ENCODE assay signal across 16 cellular contexts in genomic region chr10:26524161-26524831, GRCh38.
DNase-seq lines count a peak whose midpoint lies in the region; ATAC-seq lines count a peak whose summit lies in the region.
"Had no signal": no experiment of that assay in that cellular context is flagged by ENCODE, and none has a peak within 500 bp of the region (broad histone marks: within the 10 kb centered on the region; RNA-seq: fewer than 3 reads in every experiment).

No MANE protein-coding gene starts in this region.

- no peaks in the 10 kb centered on the region; the same call in 1 of the 2 replicates for H3K9me3 ChIP-seq in HUES48 (ENCODE audit: control insufficient read depth, insufficient read depth, low read length)
- no peaks in the 10 kb centered on the region for H3K9me3 ChIP-seq in trophoblast cell (ENCODE audit: insufficient read depth, low read depth, low read length)
- H3K9me3 ChIP-seq: vagina had no signal

- no peak overlapping the region for H2AFZ ChIP-seq in trophoblast cell (ENCODE audit: insufficient read depth, low read length, poor library complexity)

- no peak overlapping the region for H3K4me3 Mint-ChIP-seq in activated CD4-positive, alpha-beta T cell treated with anti-CD3 and anti-CD28 coated beads, Interleukin-2, amount 10 ng/mL, durations not matched to agents 24 days and 14 days
- H3K4me3 Mint-ChIP-seq in dendritic cell treated with granulocyte-macrophage colony-stimulating factor and Interleukin-4, amounts not matched to agents 40 ng/mL and 50 ng/mL, for 4 days, result no peak overlapping the region
- H3K4me3 Mint-ChIP-seq: activated naive CD4-positive, alpha-beta T cell treated with anti-CD3 and anti-CD28 coated beads, Interleukin-2, amount 10 ng/mL, durations not matched to agents 7 days and 5 days had no signal

- H4K91ac ChIP-seq in trophoblast cell (ENCODE audit: low read depth, low read length), result peak overlapping the region; percentile 89

- peak overlapping the region; percentile 88 for H3K4ac ChIP-seq in trophoblast cell (ENCODE audit: low read depth, low read length)

- peaks cover 10% of the 10 kb centered on the region for H3K79me1 ChIP-seq in trophoblast cell (ENCODE audit: low read length)

- no peak for DNase-seq in activated CD4-positive, alpha-beta T cell treated with anti-CD3 and anti-CD28 coated beads, Interleukin-2, amount 10 ng/mL, durations not matched to agents 24 days and 14 days
- DNase-seq in activated CD4-positive, alpha-beta T cell treated with anti-CD3 and anti-CD28 coated beads for 48 hours, result no peak
- DNase-seq in trophoblast cell (peak in 1 of 2 donors; percentile 71), pons (ENCODE audit: low spot score) (no peak), Right ventricle myocardium superior (no peak)
- DNase-seq: activated naive CD4-positive, alpha-beta T cell treated with anti-CD3 and anti-CD28 coated beads, Interleukin-2, amount 10 ng/mL, durations not matched to agents 7 days and 5 days; effector CD8-positive, alpha-beta T cell; GF-D8; NCI-H2107; stimulated activated CD4-positive, alpha-beta T cell treated with anti-CD3 and anti-CD28 coated beads, Interleukin-12 subunit alpha, Interleukin-12 subunit beta, amount 100 ng/mL, for 4 hours had no signal

- peaks cover 64% of the 10 kb centered on the region for H3K36me3 Mint-ChIP-seq in activated CD4-positive, alpha-beta T cell treated with anti-CD3 and anti-CD28 coated beads, Interleukin-2, amount 10 ng/mL, durations not matched to agents 24 days and 14 days (ENCODE audit: low read depth)
- H3K36me3 Mint-ChIP-seq in dendritic cell treated with granulocyte-macrophage colony-stimulating factor and Interleukin-4, amounts not matched to agents 40 ng/mL and 50 ng/mL, for 4 days (ENCODE audit: low read depth), result peaks cover 90% of the 10 kb centered on the region

- H3K27ac Mint-ChIP-seq in activated CD4-positive, alpha-beta T cell treated with anti-CD3 and anti-CD28 coated beads, Interleukin-2, amount 10 ng/mL, durations not matched to agents 24 days and 14 days, result peak overlapping the region; percentile 28
- peak overlapping the region; percentile 65 for H3K27ac Mint-ChIP-seq in dendritic cell treated with granulocyte-macrophage colony-stimulating factor and Interleukin-4, amounts not matched to agents 40 ng/mL and 50 ng/mL, for 4 days
- H3K27ac Mint-ChIP-seq: activated naive CD4-positive, alpha-beta T cell treated with anti-CD3 and anti-CD28 coated beads, Interleukin-2, amount 10 ng/mL, durations not matched to agents 7 days and 5 days had no signal

- peak overlapping the region; percentile 51 for H3K27ac ChIP-seq in HUES48 (ENCODE audit: low read depth, low read length)
- H3K27ac ChIP-seq in trophoblast cell (ENCODE audit: low read depth, low read length), result peak overlapping the region; percentile 86
- H3K27ac ChIP-seq: vagina had no signal

- intact Hi-C loops in activated CD4-positive, alpha-beta T cell treated with anti-CD3 and anti-CD28 coated beads, Interleukin-2, amount 10 ng/mL, durations not matched to agents 24 days and 14 days (cut with micrococcal nuclease), result no loop called here
- intact Hi-C loops in dendritic cell treated with granulocyte-macrophage colony-stimulating factor and Interleukin-4, amounts not matched to agents 40 ng/mL and 50 ng/mL, for 4 days (cut with micrococcal nuclease), result no loop called here
- intact Hi-C loops in Right ventricle myocardium superior (cut with DNase I), result no loop called here

- H3K27me3 ChIP-seq in HUES48 (ENCODE audit: control insufficient read depth, insufficient read depth, low read length) (no peaks in the 10 kb centered on the region), trophoblast cell (ENCODE audit: insufficient read depth, low read length) (no peaks in the 10 kb centered on the region)
- H3K27me3 ChIP-seq: vagina had no signal

- H3K36me3 ChIP-seq in HUES48 (ENCODE audit: control insufficient read depth, insufficient read depth, low read length), result no peaks in the 10 kb centered on the region
- peaks cover 0 to 2% of the 10 kb centered on the region in 2 experiments for H3K36me3 ChIP-seq in trophoblast cell (ENCODE audit: control insufficient read depth in 1 of 2, insufficient read depth in 2 of 2, low read length in 2 of 2)
- H3K36me3 ChIP-seq: vagina had no signal

- H3K4me3 ChIP-seq in HUES48 (ENCODE audit: low read depth, low read length) (no peak overlapping the region), trophoblast cell (ENCODE audit: low read depth, low read length) (no peak overlapping the region)
- H3K4me3 ChIP-seq: K562, vagina had no signal

- H3K14ac ChIP-seq in trophoblast cell (ENCODE audit: low read length), result peak overlapping the region; percentile 74

- no peaks in the 10 kb centered on the region for H3K27me3 Mint-ChIP-seq in activated CD4-positive, alpha-beta T cell treated with anti-CD3 and anti-CD28 coated beads, Interleukin-2, amount 10 ng/mL, durations not matched to agents 24 days and 14 days
- H3K27me3 Mint-ChIP-seq in dendritic cell treated with granulocyte-macrophage colony-stimulating factor and Interleukin-4, amounts not matched to agents 40 ng/mL and 50 ng/mL, for 4 days, result no peaks in the 10 kb centered on the region
- H3K27me3 Mint-ChIP-seq: activated naive CD4-positive, alpha-beta T cell treated with anti-CD3 and anti-CD28 coated beads, Interleukin-2, amount 10 ng/mL, durations not matched to agents 7 days and 5 days had no signal

- peak overlapping the region; percentile 94 for H2AK5ac ChIP-seq in trophoblast cell (ENCODE audit: low read length)

- no peak overlapping the region for H3K23ac ChIP-seq in trophoblast cell (ENCODE audit: low read length)

- H3K79me2 ChIP-seq in trophoblast cell (ENCODE audit: control insufficient read depth, insufficient read depth, low read length, poor library complexity), result peaks cover 1% of the 10 kb centered on the region

- peak overlapping the region; percentile 79 for H4K8ac ChIP-seq in trophoblast cell (ENCODE audit: low read depth, low read length)

- H3K18ac ChIP-seq in trophoblast cell (ENCODE audit: low read length), result no peak overlapping the region

- no CpG with 5 or more reads among the region's 5 CpGs for WGBS in trophoblast cell (ENCODE audit: extremely low coverage, insufficient coverage, insufficient read length)

- H2BK5ac ChIP-seq in trophoblast cell (ENCODE audit: low read depth, low read length, poor library complexity), result peak overlapping the region; percentile 97

- H3K4me1 ChIP-seq in HUES48 (ENCODE audit: control insufficient read depth, insufficient read depth, low read length), result no peaks in the 10 kb centered on the region
- H3K4me1 ChIP-seq in trophoblast cell (ENCODE audit: control insufficient read depth in 1 of 2, insufficient read depth in 2 of 2, low read length in 2 of 2), result peaks cover 7 to 13% of the 10 kb centered on the region in 2 experiments
- H3K4me1 ChIP-seq: vagina had no signal

- peak overlapping the region; percentile 96 for H2BK120ac ChIP-seq in trophoblast cell (ENCODE audit: insufficient read depth, low read length, poor library complexity)

- H3K4me2 ChIP-seq in trophoblast cell (ENCODE audit: low read length), result no peak overlapping the region

- H3K9ac ChIP-seq in HUES48 (ENCODE audit: low read depth, low read length) (no peak overlapping the region), trophoblast cell (ENCODE audit: low read length) (no peak overlapping the region)

- H4K12ac ChIP-seq in trophoblast cell (ENCODE audit: low read depth, low read length), result peak overlapping the region; percentile 93

- ATAC-seq in Right ventricle myocardium superior (ENCODE audit: poor library complexity) (no peak), HG03097 (IDR thresholded peaks at IDR 0.05; ENCODE audit: low FRiP score, unreplicated experiment) (no peak)
- ATAC-seq: K562, left lobe of liver had no signal

- peaks cover 10% of the 10 kb centered on the region for H3K4me1 Mint-ChIP-seq in activated CD4-positive, alpha-beta T cell treated with anti-CD3 and anti-CD28 coated beads, Interleukin-2, amount 10 ng/mL, durations not matched to agents 24 days and 14 days
- peaks cover 60% of the 10 kb centered on the region for H3K4me1 Mint-ChIP-seq in dendritic cell treated with granulocyte-macrophage colony-stimulating factor and Interleukin-4, amounts not matched to agents 40 ng/mL and 50 ng/mL, for 4 days (ENCODE audit: low read depth)
- H3K4me1 Mint-ChIP-seq: activated naive CD4-positive, alpha-beta T cell treated with anti-CD3 and anti-CD28 coated beads, Interleukin-2, amount 10 ng/mL, durations not matched to agents 7 days and 5 days had no signal

- H2BK12ac ChIP-seq in trophoblast cell (ENCODE audit: low read length), result peak overlapping the region; percentile 97

- H3K9me3 Mint-ChIP-seq in activated CD4-positive, alpha-beta T cell treated with anti-CD3 and anti-CD28 coated beads, Interleukin-2, amount 10 ng/mL, durations not matched to agents 24 days and 14 days, result peaks cover 8% of the 10 kb centered on the region
- H3K9me3 Mint-ChIP-seq in dendritic cell treated with granulocyte-macrophage colony-stimulating factor and Interleukin-4, amounts not matched to agents 40 ng/mL and 50 ng/mL, for 4 days, result peaks cover 3% of the 10 kb centered on the region
